ENCODE assay signal across 17 cellular contexts in the genomic region with DNA sequence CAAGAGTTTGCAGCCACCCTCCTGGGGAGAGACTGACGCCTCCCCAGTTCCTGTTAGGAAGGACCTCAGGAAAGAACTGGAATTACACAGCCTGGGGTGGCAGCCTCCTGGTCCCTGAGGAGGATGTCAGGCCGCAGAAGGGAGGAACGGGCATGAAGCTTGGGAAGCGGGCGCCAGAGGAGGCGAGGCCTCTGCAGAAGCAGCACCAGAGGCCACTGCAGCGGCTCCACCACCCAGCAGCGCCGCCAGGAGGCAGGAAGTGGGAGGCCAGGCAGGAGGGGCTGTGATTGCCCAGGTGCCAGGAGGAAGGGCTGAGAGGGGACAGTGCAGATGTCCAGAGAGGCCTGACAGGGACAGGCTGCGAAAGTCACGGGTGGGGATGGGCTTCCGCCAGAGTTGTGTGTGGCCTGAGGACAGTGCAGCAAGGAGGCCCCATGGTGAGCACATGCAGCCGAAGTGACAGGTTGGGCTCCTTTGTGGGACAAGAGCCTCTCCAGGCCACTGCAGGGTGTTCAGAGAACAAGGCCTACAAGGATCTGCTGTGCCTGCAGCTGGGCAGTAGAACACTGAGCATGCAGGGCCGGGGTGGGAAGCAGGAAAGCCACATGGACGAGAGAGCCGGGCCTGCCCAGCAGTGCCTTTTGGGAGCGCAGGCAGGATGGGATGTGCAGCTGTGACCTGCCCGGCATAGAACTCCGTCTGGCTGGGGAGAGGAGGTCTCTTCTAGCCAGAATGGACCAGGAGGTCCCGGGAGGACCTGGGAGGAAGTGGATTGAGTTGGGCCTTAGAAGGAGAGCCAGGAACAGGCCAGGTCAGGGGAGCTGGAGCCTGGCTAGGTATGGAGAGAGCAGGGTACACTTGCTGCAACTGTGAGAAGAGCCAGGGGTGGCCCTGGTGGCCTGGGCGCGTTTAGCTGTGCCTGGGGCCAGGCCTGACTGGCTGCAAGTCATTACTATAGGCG. TPM values are rescaled to one million over a fixed set of nuclear protein-coding genes. Genes with fewer than 3 reads are reported as not detected.
DNase-seq lines count a peak whose midpoint lies in the region; ATAC-seq and TF ChIP-seq lines count a peak whose summit lies in the region.
"Had no signal": no experiment of that assay in that cellular context is flagged by ENCODE, and none has a peak within 500 bp of the region (broad histone marks: within the 10 kb centered on the region; RNA-seq: fewer than 3 reads in every experiment).

No MANE protein-coding gene starts in this region.

- H3K4me3 ChIP-seq in WERI-Rb-1 (ENCODE audit: low read depth, low read length) (no peak overlapping the region), suprapubic skin (no peak overlapping the region)
- H3K4me3 ChIP-seq: heart right ventricle had no signal

- no peak for TF ChIP-seq EP300 in suprapubic skin (IDR thresholded peaks at IDR 0.05)

- ATAC-seq in left cardiac atrium (no peak), HG02763 (IDR thresholded peaks at IDR 0.05; ENCODE audit: unreplicated experiment) (no peak)
- ATAC-seq: effector memory CD8-positive, alpha-beta T cell had no signal

- no peaks in the 10 kb centered on the region for H3K9me3 ChIP-seq in WERI-Rb-1 (ENCODE audit: severe bottlenecking)
- no peaks in the 10 kb centered on the region for H3K9me3 ChIP-seq in suprapubic skin
- H3K9me3 ChIP-seq: heart right ventricle had no signal

- no peaks in the 10 kb centered on the region for H3K9me3 Mint-ChIP-seq in activated naive CD4-positive, alpha-beta T cell treated with anti-CD3 and anti-CD28 coated beads, Interleukin-2, amount 10 ng/mL, durations not matched to agents 7 days and 5 days
- H3K9me3 Mint-ChIP-seq: effector memory CD8-positive, alpha-beta T cell had no signal

- TF ChIP-seq POLR2A in suprapubic skin (IDR thresholded peaks at IDR 0.05): no peak

- H3K4me1 ChIP-seq in suprapubic skin: no peaks in the 10 kb centered on the region
- H3K4me1 ChIP-seq: heart right ventricle had no signal

- intact Hi-C loops in left cardiac atrium (cut with DNase I): no loop called here

- H3K27ac ChIP-seq in WERI-Rb-1 (no peak overlapping the region), suprapubic skin (no peak overlapping the region)
- H3K27ac ChIP-seq: heart right ventricle had no signal

- DNase-seq in activated naive CD4-positive, alpha-beta T cell treated with anti-CD3 and anti-CD28 coated beads, Interleukin-2, amount 10 ng/mL, durations not matched to agents 7 days and 5 days: peak; percentile 20
- DNase-seq in activated naive CD4-positive, alpha-beta T cell treated with Interleukin-2 at 50 U/mL for 16 hours: no peak
- DNase-seq in WERI-Rb-1: peak; percentile 29
- DNase-seq in left cardiac atrium: peak; percentile 12
- DNase-seq in suprapubic skin (ENCODE audit: low spot score in 2 of 2): peak; percentile 44 to 74
- no peak for DNase-seq in NCI-H82 treated with DMSO at 0.1 percent for 48 hours (lab: John Stamatoyannopoulos, UW; ENCODE audit: unreplicated experiment)
- DNase-seq in NK-92 (lab: John Stamatoyannopoulos, UW; ENCODE audit: unreplicated experiment): no peak
- DNase-seq: activated CD4-positive, alpha-beta T cell treated with anti-CD3 and anti-CD28 coated beads, Interleukin-2, amount 50 U/mL, for 48 hours; effector memory CD8-positive, alpha-beta T cell; heart right ventricle; mammary epithelial cell; NCI-H2107; stimulated activated CD8-positive, alpha-beta memory T cell treated with anti-CD3 and anti-CD28 coated beads, Interleukin-4, amount 100 ng/mL, for 48 hours had no signal

- H3K4me1 Mint-ChIP-seq in activated naive CD4-positive, alpha-beta T cell treated with anti-CD3 and anti-CD28 coated beads, Interleukin-2, amount 10 ng/mL, durations not matched to agents 7 days and 5 days: no peaks in the 10 kb centered on the region

- H3K27me3 ChIP-seq in WERI-Rb-1 (ENCODE audit: insufficient read depth, low read depth, severe bottlenecking) (no peaks in the 10 kb centered on the region), suprapubic skin (no peaks in the 10 kb centered on the region)
- H3K27me3 ChIP-seq: heart right ventricle had no signal

- H3K27ac Mint-ChIP-seq in activated naive CD4-positive, alpha-beta T cell treated with anti-CD3 and anti-CD28 coated beads, Interleukin-2, amount 10 ng/mL, durations not matched to agents 7 days and 5 days: no peak overlapping the region
- H3K27ac Mint-ChIP-seq: effector memory CD8-positive, alpha-beta T cell had no signal

- no peak overlapping the region for H3K4me3 Mint-ChIP-seq in activated naive CD4-positive, alpha-beta T cell treated with anti-CD3 and anti-CD28 coated beads, Interleukin-2, amount 10 ng/mL, durations not matched to agents 7 days and 5 days
- H3K4me3 Mint-ChIP-seq: effector memory CD8-positive, alpha-beta T cell had no signal

- CTCF ChIA-PET in activated naive CD4-positive, alpha-beta T cell treated with anti-CD3 and anti-CD28 coated beads, Interleukin-2, amount 10 ng/mL, durations not matched to agents 7 days and 5 days (lab: Charles Lee): interaction anchor here (0.6 kb wide), 1 partner anchor 11 kb away, joined by 4 read pairs; no protein-coding TSS in a partner anchor

- H3K36me3 ChIP-seq in WERI-Rb-1: no peaks in the 10 kb centered on the region
- H3K36me3 ChIP-seq in suprapubic skin: peaks cover 21% of the 10 kb centered on the region

- peaks cover 10% of the 10 kb centered on the region for H3K27me3 Mint-ChIP-seq in activated naive CD4-positive, alpha-beta T cell treated with anti-CD3 and anti-CD28 coated beads, Interleukin-2, amount 10 ng/mL, durations not matched to agents 7 days and 5 days
- H3K27me3 Mint-ChIP-seq: effector memory CD8-positive, alpha-beta T cell had no signal

- 83% methylated on average over 18 of the region's 23 CpGs for WGBS in suprapubic skin

- no peaks in the 10 kb centered on the region for H3K36me3 Mint-ChIP-seq in activated naive CD4-positive, alpha-beta T cell treated with anti-CD3 and anti-CD28 coated beads, Interleukin-2, amount 10 ng/mL, durations not matched to agents 7 days and 5 days

- TF ChIP-seq CTCF in WERI-Rb-1 (IDR thresholded peaks at IDR 0.05; ENCODE audit: low read depth, low read length) (peak; percentile 43), suprapubic skin (IDR thresholded peaks at IDR 0.05) (no peak)

RNA-seq across cellular contexts. Expression of a gene that starts 39.1 kb away (rescaled TPM):
- not detected for total RNA-seq in left cardiac atrium
- not detected for total RNA-seq in suprapubic skin
- total RNA-seq: heart right ventricle, LHCN-M2, mammary epithelial cell, OCI-LY7, osteocyte had no signal

Comparison
In these comparisons a context has a peak if more than half of its experiments do, and no peak if none do; other contexts are left out.
1. DNase-seq: peak in activated naive CD4-positive, alpha-beta T cell treated with anti-CD3 and anti-CD28 coated beads, Interleukin-2, amount 10 ng/mL, durations not matched to agents 7 days and 5 days (single experiment), WERI-Rb-1 (single experiment), left cardiac atrium (single experiment) and suprapubic skin (2 of 2); none in activated naive CD4-positive, alpha-beta T cell treated with Interleukin-2 at 50 U/mL for 16 hours (single experiment), NCI-H82 treated with DMSO at 0.1 percent for 48 hours (single experiment) and NK-92 (single experiment).